Comparison of ENCODE assay signal across 1 cellular context in the genomic region with DNA sequence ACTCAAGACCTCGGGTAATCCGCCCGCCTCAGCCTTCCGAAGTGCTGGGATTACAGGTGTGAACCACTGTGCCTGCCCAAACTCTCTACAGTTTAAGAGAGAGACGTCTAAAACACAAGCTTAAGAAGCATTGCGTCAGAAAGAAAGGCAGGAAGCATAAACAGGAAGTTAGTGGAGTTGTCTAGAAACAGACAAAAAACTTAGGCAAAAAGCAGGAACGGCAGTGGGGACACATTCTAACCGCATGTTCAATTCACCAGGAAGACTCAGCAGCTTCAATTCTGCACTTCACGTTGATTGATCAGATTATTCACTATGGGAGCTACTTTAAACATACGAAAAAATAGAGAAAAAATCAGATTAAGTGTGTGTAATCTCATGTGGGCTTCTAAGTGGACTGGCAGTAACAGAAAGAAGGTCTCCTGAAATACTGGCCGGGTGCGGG.
TF ChIP-seq lines count a peak whose summit lies in the region.

No MANE protein-coding gene starts in this region.

TF ChIP-seq in SK-N-SH, 30 proteins besides CTCF, POLR2A, EP300 and RAD21:
- TF ChIP-seq, protein P1, sequence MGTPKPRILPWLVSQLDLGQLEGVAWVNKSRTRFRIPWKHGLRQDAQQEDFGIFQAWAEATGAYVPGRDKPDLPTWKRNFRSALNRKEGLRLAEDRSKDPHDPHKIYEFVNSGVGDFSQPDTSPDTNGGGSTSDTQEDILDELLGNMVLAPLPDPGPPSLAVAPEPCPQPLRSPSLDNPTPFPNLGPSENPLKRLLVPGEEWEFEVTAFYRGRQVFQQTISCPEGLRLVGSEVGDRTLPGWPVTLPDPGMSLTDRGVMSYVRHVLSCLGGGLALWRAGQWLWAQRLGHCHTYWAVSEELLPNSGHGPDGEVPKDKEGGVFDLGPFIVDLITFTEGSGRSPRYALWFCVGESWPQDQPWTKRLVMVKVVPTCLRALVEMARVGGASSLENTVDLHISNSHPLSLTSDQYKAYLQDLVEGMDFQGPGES (IDR thresholded peaks at IDR 0.05; ENCODE audit: low read depth, low read length), result no peak
- TF ChIP-seq SIN3A (IDR thresholded peaks at IDR 0.05; ENCODE audit: borderline replicate concordance, low read depth, low read length) (no peak), FOSL2 (IDR thresholded peaks at IDR 0.05; ENCODE audit: borderline replicate concordance, low read depth) (no peak), MEF2A (IDR thresholded peaks at IDR 0.05; ENCODE audit: borderline replicate concordance, low read depth) (no peak), GATA2 (CRISPR knock-in tag; IDR thresholded peaks at IDR 0.05) (no peak), NRF1 (IDR thresholded peaks at IDR 0.05; ENCODE audit: low read depth, low read length) (no peak), FOXJ3 (CRISPR knock-in tag; IDR thresholded peaks at IDR 0.05) (no peak), NFIC (IDR thresholded peaks at IDR 0.05; ENCODE audit: borderline replicate concordance) (no peak), TAF1 (IDR thresholded peaks at IDR 0.05; ENCODE audit: borderline replicate concordance, low read depth, low read length) (no peak), TCF12 (IDR thresholded peaks at IDR 0.05) (no peak)
- TF ChIP-seq, protein P2, sequence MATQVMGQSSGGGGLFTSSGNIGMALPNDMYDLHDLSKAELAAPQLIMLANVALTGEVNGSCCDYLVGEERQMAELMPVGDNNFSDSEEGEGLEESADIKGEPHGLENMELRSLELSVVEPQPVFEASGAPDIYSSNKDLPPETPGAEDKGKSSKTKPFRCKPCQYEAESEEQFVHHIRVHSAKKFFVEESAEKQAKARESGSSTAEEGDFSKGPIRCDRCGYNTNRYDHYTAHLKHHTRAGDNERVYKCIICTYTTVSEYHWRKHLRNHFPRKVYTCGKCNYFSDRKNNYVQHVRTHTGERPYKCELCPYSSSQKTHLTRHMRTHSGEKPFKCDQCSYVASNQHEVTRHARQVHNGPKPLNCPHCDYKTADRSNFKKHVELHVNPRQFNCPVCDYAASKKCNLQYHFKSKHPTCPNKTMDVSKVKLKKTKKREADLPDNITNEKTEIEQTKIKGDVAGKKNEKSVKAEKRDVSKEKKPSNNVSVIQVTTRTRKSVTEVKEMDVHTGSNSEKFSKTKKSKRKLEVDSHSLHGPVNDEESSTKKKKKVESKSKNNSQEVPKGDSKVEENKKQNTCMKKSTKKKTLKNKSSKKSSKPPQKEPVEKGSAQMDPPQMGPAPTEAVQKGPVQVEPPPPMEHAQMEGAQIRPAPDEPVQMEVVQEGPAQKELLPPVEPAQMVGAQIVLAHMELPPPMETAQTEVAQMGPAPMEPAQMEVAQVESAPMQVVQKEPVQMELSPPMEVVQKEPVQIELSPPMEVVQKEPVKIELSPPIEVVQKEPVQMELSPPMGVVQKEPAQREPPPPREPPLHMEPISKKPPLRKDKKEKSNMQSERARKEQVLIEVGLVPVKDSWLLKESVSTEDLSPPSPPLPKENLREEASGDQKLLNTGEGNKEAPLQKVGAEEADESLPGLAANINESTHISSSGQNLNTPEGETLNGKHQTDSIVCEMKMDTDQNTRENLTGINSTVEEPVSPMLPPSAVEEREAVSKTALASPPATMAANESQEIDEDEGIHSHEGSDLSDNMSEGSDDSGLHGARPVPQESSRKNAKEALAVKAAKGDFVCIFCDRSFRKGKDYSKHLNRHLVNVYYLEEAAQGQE (IDR thresholded peaks at IDR 0.05; ENCODE audit: low read depth, low read length), result no peak
- TF ChIP-seq, protein P3, sequence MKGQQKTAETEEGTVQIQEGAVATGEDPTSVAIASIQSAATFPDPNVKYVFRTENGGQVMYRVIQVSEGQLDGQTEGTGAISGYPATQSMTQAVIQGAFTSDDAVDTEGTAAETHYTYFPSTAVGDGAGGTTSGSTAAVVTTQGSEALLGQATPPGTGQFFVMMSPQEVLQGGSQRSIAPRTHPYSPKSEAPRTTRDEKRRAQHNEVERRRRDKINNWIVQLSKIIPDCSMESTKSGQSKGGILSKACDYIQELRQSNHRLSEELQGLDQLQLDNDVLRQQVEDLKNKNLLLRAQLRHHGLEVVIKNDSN (IDR thresholded peaks at IDR 0.05; ENCODE audit: borderline replicate concordance, low read depth), result no peak
TF ChIP-seq in SK-N-SH: peak in this region for 0.
